In the genomic region with DNA sequence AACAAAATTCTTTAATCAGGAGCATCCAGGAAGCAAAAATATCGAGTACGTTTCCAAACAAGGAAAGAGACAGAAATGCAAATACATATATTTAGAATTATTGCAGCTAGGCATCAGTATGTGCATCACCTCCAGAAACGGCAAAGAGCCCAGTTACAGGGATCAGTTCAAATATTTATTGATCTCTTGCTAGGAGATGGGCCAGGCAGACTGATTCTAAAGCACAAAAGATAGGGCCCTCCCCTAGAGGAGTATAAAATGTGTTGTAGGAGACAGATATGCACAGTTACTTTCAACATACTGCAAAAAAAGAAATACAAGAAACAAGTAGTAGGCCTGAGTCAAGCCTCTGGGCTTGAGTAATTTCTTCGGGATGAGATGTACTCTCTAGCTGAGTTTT, we compare ENCODE assay signal across 31 cellular contexts.
"Had no signal": no experiment of that assay in that cellular context is flagged by ENCODE, and none has a peak within 500 bp of the region (broad histone marks: within the 10 kb centered on the region; RNA-seq: fewer than 3 reads in every experiment).

No MANE protein-coding gene starts in this region.

- H3K4me3 Mint-ChIP-seq: naive thymus-derived CD8-positive, alpha-beta T cell; natural killer cell treated with Interleukin-12 subunit alpha and Interleukin-12 subunit beta and Interleukin-15 and Interleukin-18, amount 100 ng/mL, for 72 hours; neural progenitor cell; stimulated activated memory B cell treated with anti-CD40 and anti-IgM and Interleukin-4, amounts not matched to agents 10 μg/mL and 1 μg/mL and 100 μg/mL, for 72 hours; stimulated activated naive CD8-positive, alpha-beta T cell treated with anti-CD3 and anti-CD28 coated beads, Interleukin-15, amount 100 ng/mL, for 72 hours; type B pancreatic cell had no signal

- H3K27ac Mint-ChIP-seq: naive thymus-derived CD8-positive, alpha-beta T cell; natural killer cell treated with Interleukin-12 subunit alpha and Interleukin-12 subunit beta and Interleukin-15 and Interleukin-18, amount 100 ng/mL, for 72 hours; progenitor cell of endocrine pancreas; stimulated activated memory B cell treated with anti-CD40 and anti-IgM and Interleukin-4, amounts not matched to agents 10 μg/mL and 1 μg/mL and 100 μg/mL, for 72 hours; stimulated activated naive CD8-positive, alpha-beta T cell treated with anti-CD3 and anti-CD28 coated beads, Interleukin-15, amount 100 ng/mL, for 72 hours; type B pancreatic cell had no signal

- H3K4me3 ChIP-seq: neural progenitor cell, ovary, psoas muscle, skin epidermis, smooth muscle cell, spleen, suprapubic skin, testis, tibial artery, transverse colon, upper lobe of right lung, uterus had no signal

- H3K27me3 Mint-ChIP-seq: progenitor cell of endocrine pancreas; stimulated activated naive CD8-positive, alpha-beta T cell treated with anti-CD3 and anti-CD28 coated beads, Interleukin-15, amount 100 ng/mL, for 72 hours; type B pancreatic cell had no signal

- H3K9ac ChIP-seq: neural progenitor cell, parathyroid adenoma had no signal

- H3K27ac ChIP-seq: neural progenitor cell, ovary, parathyroid adenoma, psoas muscle, skin epidermis, spleen, suprapubic skin, testis, tibial artery, transverse colon, upper lobe of right lung, uterus had no signal

- H3K4me1 Mint-ChIP-seq: naive thymus-derived CD8-positive, alpha-beta T cell had no signal

- H3K9me3 ChIP-seq: ovary, psoas muscle, spleen, suprapubic skin, testis, tibial artery, transverse colon, upper lobe of right lung, uterus had no signal

- DNase-seq: naive thymus-derived CD8-positive, alpha-beta T cell; occipital lobe; ovary; posterior cingulate gyrus; psoas muscle; right cardiac atrium; spleen; stimulated activated CD4-positive, alpha-beta T cell treated with anti-CD3 and anti-CD28 coated beads, Interleukin-12 subunit alpha, Interleukin-12 subunit beta, amount 100 ng/mL, for 4 hours; stimulated activated CD4-positive, alpha-beta T cell treated with anti-CD3 and anti-CD28 coated beads, Interleukin-1b, Interleukin-23, amount 100 ng/mL, for 48 hours; stimulated activated CD4-positive, alpha-beta T cell treated with anti-CD3 and anti-CD28 coated beads, Interleukin-4, amount 100 ng/mL, for 1 hour; stimulated activated CD4-positive, alpha-beta T cell treated with anti-CD3 and anti-CD28 coated beads, Interleukin-4, amount 100 ng/mL, for 4 hours; stimulated activated CD8-positive, alpha-beta memory T cell treated with anti-CD3 and anti-CD28 coated beads, Interleukin-4, amount 100 ng/mL, for 48 hours; stimulated activated naive CD4-positive, alpha-beta T cell; stimulated activated naive CD8-positive, alpha-beta T cell treated with anti-CD3 and anti-CD28 coated beads, Interleukin-15, amount 100 ng/mL, for 72 hours; stimulated activated naive CD8-positive, alpha-beta T cell treated with anti-CD3 and anti-CD28 coated beads, Interleukin-15, Interleukin-2, amounts not matched to agents 100 U/mL and 50 U/mL, for 24 hours; substantia nigra; testis; tibial artery; transverse colon; upper lobe of right lung; uterus had no signal

- H2AFZ ChIP-seq: neural progenitor cell, parathyroid adenoma had no signal

- H3K9me3 Mint-ChIP-seq: naive thymus-derived CD8-positive, alpha-beta T cell; natural killer cell treated with Interleukin-12 subunit alpha and Interleukin-12 subunit beta and Interleukin-15 and Interleukin-18, amount 100 ng/mL, for 72 hours; neural progenitor cell; stimulated activated memory B cell treated with anti-CD40 and anti-IgM and Interleukin-4, amounts not matched to agents 10 μg/mL and 1 μg/mL and 100 μg/mL, for 72 hours; stimulated activated naive CD8-positive, alpha-beta T cell treated with anti-CD3 and anti-CD28 coated beads, Interleukin-15, amount 100 ng/mL, for 72 hours; type B pancreatic cell had no signal

- H3K27me3 ChIP-seq: neural progenitor cell, ovary, spleen, suprapubic skin, testis, tibial artery, transverse colon, upper lobe of right lung, uterus had no signal

- H3K36me3 ChIP-seq: neural progenitor cell, ovary, spleen, suprapubic skin, tibial artery, transverse colon, upper lobe of right lung, uterus had no signal

- H3K36me3 Mint-ChIP-seq: naive thymus-derived CD8-positive, alpha-beta T cell; natural killer cell treated with Interleukin-12 subunit alpha and Interleukin-12 subunit beta and Interleukin-15 and Interleukin-18, amount 100 ng/mL, for 72 hours; neural progenitor cell; stimulated activated memory B cell treated with anti-CD40 and anti-IgM and Interleukin-4, amounts not matched to agents 10 μg/mL and 1 μg/mL and 100 μg/mL, for 72 hours had no signal

- H3K4me1 ChIP-seq: psoas muscle, spleen, testis, tibial artery, transverse colon, uterus had no signal

- ATAC-seq: naive thymus-derived CD8-positive, alpha-beta T cell; natural killer cell treated with Interleukin-12 subunit alpha and Interleukin-12 subunit beta and Interleukin-15 and Interleukin-18, amount 100 ng/mL, for 72 hours; psoas muscle; right cardiac atrium; sciatic nerve; stimulated activated memory B cell treated with anti-CD40 and anti-IgM and Interleukin-4, amounts not matched to agents 10 μg/mL and 1 μg/mL and 100 μg/mL, for 72 hours; stimulated activated naive CD8-positive, alpha-beta T cell treated with anti-CD3 and anti-CD28 coated beads, Interleukin-15, amount 100 ng/mL, for 72 hours; stimulated activated naive CD8-positive, alpha-beta T cell treated with anti-CD3 and anti-CD28 coated beads, Interleukin-15, Interleukin-2, amounts not matched to agents 100 U/mL and 50 U/mL, for 24 hours; upper lobe of right lung had no signal

- H3K4me2 ChIP-seq: neural progenitor cell, smooth muscle cell had no signal
